In the genomic region with DNA sequence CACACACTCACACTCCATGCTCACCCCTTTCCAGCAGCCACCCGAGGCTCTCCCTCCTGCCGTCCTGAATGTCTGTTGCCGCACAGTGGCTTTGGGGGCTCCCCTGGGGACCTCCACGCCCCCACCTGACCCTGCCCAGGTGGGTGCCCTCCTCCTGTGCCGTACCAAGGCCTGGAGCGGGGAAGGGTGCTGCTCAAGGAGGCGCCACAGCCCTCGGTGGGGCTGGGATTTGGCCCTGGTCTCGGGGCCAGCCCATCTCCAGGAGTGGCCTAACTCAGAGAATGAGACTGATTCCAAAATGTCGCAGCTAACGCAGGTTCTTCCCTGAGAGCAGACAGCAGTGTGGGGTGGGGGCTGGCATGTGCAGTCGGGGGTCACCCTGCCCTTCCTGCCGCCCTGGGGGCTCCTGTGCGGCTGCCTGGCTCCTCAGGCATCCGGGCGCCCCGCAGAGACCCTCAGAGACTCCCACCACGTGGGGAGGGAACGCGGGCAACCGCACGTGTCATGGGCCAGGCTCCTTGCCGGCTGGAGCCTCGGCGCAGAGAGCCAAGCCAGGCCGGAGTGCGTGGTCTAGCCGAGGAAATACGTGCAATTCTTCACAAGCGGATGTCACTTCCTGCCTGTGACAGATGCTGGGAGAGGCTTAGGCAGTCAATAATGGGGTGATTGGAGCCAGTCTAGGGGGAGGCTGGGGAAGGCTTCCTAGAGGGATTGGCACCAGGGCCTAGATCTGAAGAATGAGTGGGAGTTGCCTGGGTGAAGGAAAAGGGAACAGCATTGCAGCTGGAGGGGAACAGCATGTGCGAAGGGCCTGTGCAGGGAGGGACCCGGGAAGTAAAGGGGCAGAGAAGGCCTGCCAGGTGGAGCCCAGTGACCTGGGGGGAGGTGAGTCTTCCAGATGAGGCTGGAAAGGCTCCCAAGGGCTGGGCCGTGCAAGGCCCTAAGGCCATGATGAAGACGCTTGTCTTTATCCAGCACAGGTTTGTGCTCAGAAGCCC, we compare ENCODE assay signal across 12 cellular contexts. TPM values are rescaled to one million over a fixed set of nuclear protein-coding genes. Genes with fewer than 3 reads are reported as not detected.
DNase-seq lines count a peak whose midpoint lies in the region; ATAC-seq and TF ChIP-seq lines count a peak whose summit lies in the region.
"Had no signal": no experiment of that assay in that cellular context is flagged by ENCODE, and none has a peak within 500 bp of the region (broad histone marks: within the 10 kb centered on the region; RNA-seq: fewer than 3 reads in every experiment).

No MANE protein-coding gene starts in this region.

- in situ Hi-C loops in IMR-90 (cut with MboI; ENCODE audit: low sequenced_read_pairs), result no loop called here

- H4K91ac ChIP-seq in IMR-90 (ENCODE audit: insufficient read depth, low read depth, low read length), result peak overlapping the region; percentile 98

- H4K5ac ChIP-seq in IMR-90 (ENCODE audit: low read depth, low read length), result peak overlapping the region; percentile 19

- H2BK15ac ChIP-seq in IMR-90 (ENCODE audit: low read depth, low read length), result peak overlapping the region; percentile 89

- intact Hi-C loops in IMR-90 (cut with micrococcal nuclease) (no loop called here), right lobe of liver (cut with DNase I) (no loop called here)
- intact Hi-C loops in CD8-positive, alpha-beta T cell (cut with DNase I, micrococcal nuclease), result no loop called here

- TF ChIP-seq CTCF in IMR-90 (conservative IDR thresholded peaks at IDR 0.05; ENCODE audit: low read depth, low read length) (no peak), coronary artery (IDR thresholded peaks at IDR 0.05) (no peak), right lobe of liver (IDR thresholded peaks at IDR 0.05) (no peak)
- TF ChIP-seq CTCF in CD8-positive, alpha-beta T cell (IDR thresholded peaks at IDR 0.05), result no peak

- peak overlapping the region; percentile 100 for H2AK5ac ChIP-seq in IMR-90 (ENCODE audit: low read depth, low read length)

- no peaks in the 10 kb centered on the region for H3K9me3 Mint-ChIP-seq in CD8-positive, alpha-beta T cell
- H3K9me3 Mint-ChIP-seq: central memory CD8-positive, alpha-beta T cell had no signal

- dilution Hi-C loops in IMR-90 (cut with HindIII; ENCODE audit: low sequenced_read_pairs, unreplicated experiment), result no loop called here

- H4K8ac ChIP-seq in IMR-90 (ENCODE audit: low read depth in 2 of 2, low read length in 2 of 2), result peak overlapping the region; percentile 57 to 96; a peak in 3 of 4 replicates

- no peak overlapping the region for H3K4me2 ChIP-seq in IMR-90 (ENCODE audit: low read depth, low read length)

- 0 out of 2 replicates have a peak, but pooled peaks cover 1% of the 10 kb centered on the region for H3K36me3 ChIP-seq in IMR-90 (ENCODE audit: control insufficient read depth, insufficient read depth, low read length)
- no peaks in the 10 kb centered on the region for H3K36me3 ChIP-seq in right lobe of liver
- H3K36me3 ChIP-seq in CD8-positive, alpha-beta T cell (ENCODE audit: insufficient read depth, low read length), result no peaks in the 10 kb centered on the region

- peak overlapping the region; percentile 84 for H2BK20ac ChIP-seq in IMR-90 (ENCODE audit: low read depth, low read length)

- peak overlapping the region; percentile 99 for H3K14ac ChIP-seq in IMR-90 (replicated peaks; ENCODE audit: low read depth, low read length)

- CTCF ChIA-PET in IMR-90 (lab: Yijun Ruan, JAX), result no interaction called here
- CTCF ChIA-PET in CD8-positive, alpha-beta T cell (lab: Charles Lee), result no interaction called here

- no peak overlapping the region for H3K56ac ChIP-seq in IMR-90 (ENCODE audit: extremely low read depth, insufficient read depth, low read length)

- H4K20me1 ChIP-seq in IMR-90 (ENCODE audit: insufficient read depth, low read length), result no peaks in the 10 kb centered on the region

- TF ChIP-seq POLR2A in IMR-90 (IDR thresholded peaks at IDR 0.05; ENCODE audit: low read depth, low read length), result no peak
- no peak for TF ChIP-seq POLR2A in right lobe of liver (IDR thresholded peaks at IDR 0.05)

- H3K9me3 ChIP-seq in IMR-90 (ENCODE audit: control insufficient read depth, insufficient read depth, low read length) (peaks cover 2% of the 10 kb centered on the region), right lobe of liver (no peaks in the 10 kb centered on the region)
- no peaks in the 10 kb centered on the region for H3K9me3 ChIP-seq in CD8-positive, alpha-beta T cell (ENCODE audit: low read length)

- no peak overlapping the region for H3K4me3 Mint-ChIP-seq in CD8-positive, alpha-beta T cell
- H3K4me3 Mint-ChIP-seq: central memory CD8-positive, alpha-beta T cell had no signal

- no peak overlapping the region for H3K4me3 ChIP-seq in IMR-90 (ENCODE audit: insufficient read depth, low read depth, low read length)
- H3K4me3 ChIP-seq in coronary artery, result no peak overlapping the region
- H3K4me3 ChIP-seq in right lobe of liver, result no peak overlapping the region
- no peak overlapping the region for H3K4me3 ChIP-seq in CD8-positive, alpha-beta T cell (ENCODE audit: low read depth, low read length)
- H3K4me3 ChIP-seq: lung had no signal

- H3K27me3 ChIP-seq in IMR-90 (ENCODE audit: control insufficient read depth, insufficient read depth, low read length) (no peaks in the 10 kb centered on the region), right lobe of liver (no peaks in the 10 kb centered on the region)
- H3K27me3 ChIP-seq in CD8-positive, alpha-beta T cell (ENCODE audit: insufficient read depth, low read length), result no peaks in the 10 kb centered on the region

- no peak for TF ChIP-seq RAD21 in IMR-90 (IDR thresholded peaks at IDR 0.05; ENCODE audit: low read length)

- DNase-seq in A172 (ENCODE audit: low spot score) (peak; percentile 62), IMR-90 (peak; percentile 74), coronary artery (ENCODE audit: low spot score) (peak; percentile 69), right lobe of liver (peak in 2 of 3 donors; percentile 64 to 65), NCI-H1105 treated with DMSO at 0.1 percent for 48 hours (lab: John Stamatoyannopoulos, UW) (no peak)
- no peak for DNase-seq in CD8-positive, alpha-beta T cell
- DNase-seq: NCI-H146 had no signal

- peak overlapping the region; percentile 63 for H3K27ac ChIP-seq in IMR-90 (ENCODE audit: insufficient read depth, low read length)
- no peak overlapping the region for H3K27ac ChIP-seq in coronary artery
- peak overlapping the region in 2 of 3 donors; percentile 15 to 60 for H3K27ac ChIP-seq in right lobe of liver
- H3K27ac ChIP-seq in CD8-positive, alpha-beta T cell (ENCODE audit: low read depth, low read length), result no peak overlapping the region

- no peaks in the 10 kb centered on the region for H3K27me3 Mint-ChIP-seq in CD8-positive, alpha-beta T cell (ENCODE audit: low read depth)

- no peak overlapping the region for H3K27ac Mint-ChIP-seq in CD8-positive, alpha-beta T cell

- H3K18ac ChIP-seq in IMR-90 (ENCODE audit: low read depth, low read length), result peak overlapping the region; percentile 6; the same call in 1 of the 2 replicates

- H2BK5ac ChIP-seq in IMR-90 (ENCODE audit: low read depth, low read length, poor library complexity, severe bottlenecking), result peak overlapping the region; percentile 90

- H3K4me1 ChIP-seq in IMR-90 (ENCODE audit: control insufficient read depth, insufficient read depth, low read length) (peaks cover 14% of the 10 kb centered on the region), right lobe of liver (peaks cover 0 to 3% (median 0%) of the 10 kb centered on the region in 4 donors)
- peaks cover 15% of the 10 kb centered on the region for H3K4me1 ChIP-seq in CD8-positive, alpha-beta T cell (ENCODE audit: insufficient read depth, low read length)

- peaks cover 15% of the 10 kb centered on the region for H3K9me1 ChIP-seq in IMR-90 (ENCODE audit: insufficient read depth, low read length)

- ATAC-seq in IMR-90 (ENCODE audit: low read depth) (no peak), right lobe of liver (peak; percentile 39 to 73 (median 64)), HG03439 (IDR thresholded peaks at IDR 0.05; ENCODE audit: unreplicated experiment) (no peak), GM18519 (IDR thresholded peaks at IDR 0.05; ENCODE audit: low FRiP score, unreplicated experiment) (no peak)
- no peak for ATAC-seq in CD8-positive, alpha-beta T cell

- H3K9ac ChIP-seq in IMR-90 (ENCODE audit: low read depth, low read length), result peak overlapping the region; percentile 38; the same call in 1 of the 2 replicates

- H3K79me1 ChIP-seq in IMR-90 (ENCODE audit: low read depth in 1 of 2, low read length in 2 of 2), result peaks cover 0 to 16% of the 10 kb centered on the region in 2 experiments; a peak in 2 of 4 replicates

- H2BK120ac ChIP-seq in IMR-90 (ENCODE audit: low read depth, low read length), result peak overlapping the region; percentile 92

- H3K23ac ChIP-seq in IMR-90 (ENCODE audit: low read depth, low read length), result peak overlapping the region; percentile 50; the same call in 1 of the 2 replicates

- peak overlapping the region; percentile 99 for H3K4ac ChIP-seq in IMR-90 (ENCODE audit: low read depth, low read length)

- peak overlapping the region; percentile 85 for H2AK9ac ChIP-seq in IMR-90 (replicated peaks; ENCODE audit: low read depth, low read length, poor library complexity)

- no TSS peak for BruUV-seq in IMR-90 (replicated peaks; lab: Mats Ljungman, UMichigan)

- H2AFZ ChIP-seq in IMR-90 (replicated peaks; ENCODE audit: low read length, poor library complexity), result peak overlapping the region; percentile 89

- WGBS in IMR-90 (ENCODE audit: extremely low coverage in 2 of 2, insufficient read length in 1 of 2), 2 experiments, result 58% methylated on average over 13 of the region's 34 CpGs; no CpG with 5 or more reads in 1 of the 2 experiments
- 67% methylated on average over 11 of the region's 34 CpGs for WGBS in right lobe of liver (ENCODE audit: insufficient coverage, low coverage, low lambda C conversion rate, missing lambda C conversion rate)

- POLR2A ChIA-PET in IMR-90 (lab: Charles Lee; ENCODE audit: unreplicated experiment), result no interaction called here
- POLR2A ChIA-PET in CD8-positive, alpha-beta T cell (lab: Charles Lee), result no interaction called here

- H3K36me3 Mint-ChIP-seq in CD8-positive, alpha-beta T cell, result no peaks in the 10 kb centered on the region

- peaks cover 18% of the 10 kb centered on the region for H3K4me1 Mint-ChIP-seq in CD8-positive, alpha-beta T cell (ENCODE audit: low read depth)

RNA-seq across cellular contexts. Expression of a gene that starts 44.1 kb away (rescaled TPM):
- not detected in 2 replicates for total RNA-seq in A172 (2014; rRNA removed; shearing (Covaris generic))
- total RNA-seq in IMR-90 (2012; rRNA removed) (not detected in 2 replicates), right lobe of liver (not detected)
- polyA plus RNA-seq in IMR-90 (2012; rRNA removed), result 0.09 and 0.20 TPM in 2 replicates
- polyA plus RNA-seq in IMR-90 (2012; cell fraction: cytosol; rRNA removed), result 0.06 and 0.19 TPM in 2 replicates
- 0.42 and 0.54 TPM in 2 replicates for polyA plus RNA-seq in IMR-90 (2012; cell fraction: nucleus; rRNA removed; ENCODE audit: low replicate concordance)
- under 1 TPM in 1 of 2 experiments, not detected in 1; 0.19 TPM for total RNA-seq in CD8-positive, alpha-beta T cell
- total RNA-seq: G401 had no signal
- polyA plus RNA-seq: lung had no signal

RNA-seq across cellular contexts. Expression of a gene that starts 49.1 kb away (rescaled TPM):
- total RNA-seq in A172 (2014; rRNA removed; shearing (Covaris generic)), result 26.9 and 43.8 TPM in 2 replicates
- 67.8 and 68.1 TPM in 2 replicates for total RNA-seq in IMR-90 (2012; rRNA removed)
- polyA plus RNA-seq in IMR-90 (2012; rRNA removed), result 88.1 and 108 TPM in 2 replicates
- 57.5 and 92.6 TPM in 2 replicates for polyA plus RNA-seq in IMR-90 (2012; cell fraction: cytosol; rRNA removed)
- polyA plus RNA-seq in IMR-90 (2012; cell fraction: nucleus; rRNA removed; ENCODE audit: low replicate concordance), result 56.2 and 66.4 TPM in 2 replicates
- total RNA-seq in right lobe of liver, result 10 to 100 TPM; 15.6 to 28.3 (median 20.7) TPM
- total RNA-seq in CD8-positive, alpha-beta T cell, result 10 to 100 TPM; 48.1 to 51.1 TPM

Comparison
In these comparisons a context has a peak if more than half of its experiments do, and no peak if none do; other contexts are left out.
1. DNase-seq: peak in A172 (single experiment), IMR-90 (single experiment), coronary artery (single experiment) and right lobe of liver (2 of 3); none in NCI-H1105 treated with DMSO at 0.1 percent for 48 hours (single experiment) and CD8-positive, alpha-beta T cell (0 of 7).
2. ATAC-seq: peak in right lobe of liver (4 of 4); none in IMR-90 (single experiment), CD8-positive, alpha-beta T cell (single experiment), HG03439 (single experiment) and GM18519 (single experiment).
3. H3K27ac ChIP-seq: peak in IMR-90 (single experiment) and right lobe of liver (2 of 3); none in coronary artery (0 of 2) and CD8-positive, alpha-beta T cell (single experiment).